Comparison of ENCODE assay signal across 21 cellular contexts in genomic region chr12:120047072-120047471, GRCh38. TPM values are rescaled to one million over a fixed set of nuclear protein-coding genes. Genes with fewer than 3 reads are reported as not detected.
DNase-seq lines count a peak whose midpoint lies in the region; TF ChIP-seq lines count a peak whose summit lies in the region.
"Had no signal": no experiment of that assay in that cellular context is flagged by ENCODE, and none has a peak within 500 bp of the region (broad histone marks: within the 10 kb centered on the region; RNA-seq: fewer than 3 reads in every experiment).

No MANE protein-coding gene starts in this region.

- CTCF ChIA-PET in GM10248 (lab: Yijun Ruan, JAX): interaction anchor here (1.8 kb wide), 1 partner anchor 12 kb away, joined by 8 read pairs; no protein-coding TSS in a partner anchor

- no peak for DNase-seq in activated T-cell treated with anti-CD3 and anti-CD28 coated beads, Interleukin-2, amount 50 U/mL, for 24 hours
- no peak for DNase-seq in activated T-cell treated with anti-CD3 and anti-CD28 coated beads, Interleukin-2, amount 50 U/mL, for 48 hours
- DNase-seq in Caki2 (ENCODE audit: low read depth) (peak; percentile 56), mesothelial cell of epicardium (ENCODE audit: low spot score in 2 of 2, unreplicated experiment in 2 of 2) (no peak), GM10248 (ENCODE audit: extremely low spot score) (no peak), foreskin fibroblast (no peak), NCI-H2107 treated with DMSO at 0.1 percent for 48 hours (lab: John Stamatoyannopoulos, UW; ENCODE audit: unreplicated experiment) (no peak)
- DNase-seq: BE2C, DND-41, H7, IMR-90, NCI-H1092 treated with DMSO at 0.1 percent for 48 hours, NCI-H2081 treated with DMSO at 0.1 percent for 48 hours, NCI-H748 treated with DMSO at 0.1 percent for 48 hours, OCI-M1, RPMI8226, SHP77 treated with DMSO at 0.1 percent for 48 hours, SK-N-SH had no signal

- H3K4me1 Mint-ChIP-seq in activated T-cell treated with anti-CD3 and anti-CD28 coated beads, Interleukin-2, amount 50 U/mL, for 24 hours (ENCODE audit: low read depth): peaks cover 45% of the 10 kb centered on the region
- H3K4me1 Mint-ChIP-seq in mesothelial cell of epicardium: peaks cover 13% of the 10 kb centered on the region

- no peak overlapping the region for H3K4me3 Mint-ChIP-seq in activated T-cell treated with anti-CD3 and anti-CD28 coated beads, Interleukin-2, amount 50 U/mL, for 24 hours
- no peak overlapping the region for H3K4me3 Mint-ChIP-seq in mesothelial cell of epicardium

- peaks cover 80% of the 10 kb centered on the region for H3K36me3 Mint-ChIP-seq in activated T-cell treated with anti-CD3 and anti-CD28 coated beads, Interleukin-2, amount 50 U/mL, for 24 hours (ENCODE audit: low read depth)
- H3K36me3 Mint-ChIP-seq in mesothelial cell of epicardium: no peaks in the 10 kb centered on the region

- no peak overlapping the region for H3K4me3 ChIP-seq in foreskin fibroblast (ENCODE audit: low read depth in 1 of 2, low read length in 2 of 2)

- H3K27ac Mint-ChIP-seq in activated T-cell treated with anti-CD3 and anti-CD28 coated beads, Interleukin-2, amount 50 U/mL, for 24 hours: peak overlapping the region; percentile 61
- H3K27ac Mint-ChIP-seq in mesothelial cell of epicardium: peak overlapping the region; percentile 56

- peaks cover 3% of the 10 kb centered on the region for H3K9me3 Mint-ChIP-seq in activated T-cell treated with anti-CD3 and anti-CD28 coated beads, Interleukin-2, amount 50 U/mL, for 24 hours
- peaks cover 12% of the 10 kb centered on the region for H3K9me3 Mint-ChIP-seq in mesothelial cell of epicardium

- in situ Hi-C loops in Caki2 (cut with HindIII; ENCODE audit: low pct_unique_long_range_greater_than_20kb, low sequenced_read_pairs): no loop called here

- POLR2A ChIA-PET in GM10248 (lab: Yijun Ruan, JAX): no interaction called here

- no peak for TF ChIP-seq CTCF in VCaP (conservative IDR thresholded peaks at IDR 0.05)
- no peak for TF ChIP-seq CTCF in mesothelial cell of epicardium (IDR thresholded peaks at IDR 0.05; ENCODE audit: unreplicated experiment)
- no peak for TF ChIP-seq CTCF in GM10248 (IDR thresholded peaks at IDR 0.05; ENCODE audit: control extremely low read depth, extremely low read depth, low read depth, missing control alignments)
- no peak for TF ChIP-seq CTCF in foreskin fibroblast (IDR thresholded peaks at IDR 0.05; ENCODE audit: low read depth, low read length)

- peak overlapping the region; percentile 65 for H3K27ac ChIP-seq in VCaP
- H3K27ac ChIP-seq: HL-60 had no signal

- H3K27me3 Mint-ChIP-seq in activated T-cell treated with anti-CD3 and anti-CD28 coated beads, Interleukin-2, amount 50 U/mL, for 24 hours: no peaks in the 10 kb centered on the region
- H3K27me3 Mint-ChIP-seq in mesothelial cell of epicardium (ENCODE audit: low read depth): no peaks in the 10 kb centered on the region

RNA-seq across cellular contexts. Expression of gene BICDL1, which starts 58.0 kb away (rescaled TPM):
- 15.9 and 21.3 TPM in 2 replicates for total RNA-seq in Caki2 (2014; rRNA removed; shearing (Covaris generic); ENCODE audit: low replicate concordance)
- total RNA-seq in mesothelial cell of epicardium: 38.8 to 41.5 TPM (median 40.1 TPM) in 3 replicates
- total RNA-seq: HT1080, IMR-90 had no signal
